ENCODE assay signal across 20 cellular contexts in genomic region chr2:95279435-95280035, GRCh38. TPM values are rescaled to one million over a fixed set of nuclear protein-coding genes. Genes with fewer than 3 reads are reported as not detected.
A peak's percentile ranks its signal among the peaks of the same experiment; 100 is the strongest.
DNase-seq lines count a peak whose midpoint lies in the region; ATAC-seq, FAIRE-seq and TF ChIP-seq lines count a peak whose summit lies in the region.
"Had no signal": no experiment of that assay in that cellular context is flagged by ENCODE, and none has a peak within 500 bp of the region (broad histone marks: within the 10 kb centered on the region; RNA-seq: fewer than 3 reads in every experiment).

No MANE protein-coding gene starts in this region.

- no peak overlapping the region for H3K27ac ChIP-seq in spleen
- H3K27ac ChIP-seq: GM23248 had no signal

- FAIRE-seq in HTR-8/SVneo (lab: Jason Lieb, UNC): peak; percentile 40
- FAIRE-seq: G401.6, GM12891, GM19239 had no signal

- WGBS in spleen, 5 donors: 88 to 97% (median 92%) methylated on average over 12 to 19 of the region's 19 CpGs

- TF ChIP-seq CTCF in chondrocyte (IDR thresholded peaks at IDR 0.05) (no peak), mucosa of descending colon (IDR thresholded peaks at IDR 0.05) (no peak), spleen (IDR thresholded peaks at IDR 0.05 in 8 of 11, conservative IDR thresholded peaks at IDR 0.05 in 3 of 11) (no peak)
- TF ChIP-seq CTCF in activated CD8-positive, alpha-beta T cell treated with anti-CD3 and anti-CD28 coated beads for 36 hours (IDR thresholded peaks at IDR 0.05): no peak

- H3K27me3 ChIP-seq in spleen (replicated peaks in 1 of 7): no peaks in the 10 kb centered on the region
- H3K27me3 ChIP-seq: BE2C had no signal

- ATAC-seq in mucosa of descending colon: no peak
- no peak for ATAC-seq in HG02885 (IDR thresholded peaks at IDR 0.05; ENCODE audit: poor library complexity, unreplicated experiment)
- no peak for ATAC-seq in activated CD8-positive, alpha-beta T cell treated with anti-CD3 and anti-CD28 coated beads for 36 hours

- H3K4me1 Mint-ChIP-seq in chondrocyte (ENCODE audit: low read depth): no peaks in the 10 kb centered on the region
- H3K4me1 Mint-ChIP-seq in activated CD8-positive, alpha-beta T cell treated with anti-CD3 and anti-CD28 coated beads for 36 hours (ENCODE audit: low read depth): no peaks in the 10 kb centered on the region
- H3K4me1 Mint-ChIP-seq: CD4-positive, CD25-positive, alpha-beta regulatory T cell; CD8-positive, alpha-beta memory T cell had no signal

- H3K4me3 ChIP-seq in mucosa of descending colon: no peak overlapping the region
- no peak overlapping the region for H3K4me3 ChIP-seq in spleen
- H3K4me3 ChIP-seq: GM23248 had no signal

- H3K9me3 ChIP-seq in mucosa of descending colon: no peaks in the 10 kb centered on the region
- no peaks in the 10 kb centered on the region for H3K9me3 ChIP-seq in spleen
- H3K9me3 ChIP-seq: BE2C had no signal

- POLR2A ChIA-PET in activated CD8-positive, alpha-beta T cell treated with anti-CD3 and anti-CD28 coated beads for 36 hours (lab: Charles Lee): no interaction called here

- intact Hi-C loops in mucosa of descending colon (cut with DNase I, micrococcal nuclease): no loop called here
- intact Hi-C loops in spleen (cut with DNase I; ENCODE audit: low total_unique reads): no loop called here
- intact Hi-C loops in activated CD8-positive, alpha-beta T cell treated with anti-CD3 and anti-CD28 coated beads for 36 hours (cut with micrococcal nuclease): no loop called here

- H3K36me3 ChIP-seq in mucosa of descending colon (ENCODE audit: low read depth) (no peaks in the 10 kb centered on the region), spleen (no peaks in the 10 kb centered on the region)
- H3K36me3 ChIP-seq: BE2C had no signal

- H3K27ac Mint-ChIP-seq in chondrocyte (ENCODE audit: unreplicated experiment): no peak overlapping the region
- no peak overlapping the region for H3K27ac Mint-ChIP-seq in activated CD8-positive, alpha-beta T cell treated with anti-CD3 and anti-CD28 coated beads for 36 hours
- H3K27ac Mint-ChIP-seq: CD4-positive, CD25-positive, alpha-beta regulatory T cell; CD8-positive, alpha-beta memory T cell; H9 had no signal

- peaks cover 16% of the 10 kb centered on the region for H3K4me1 ChIP-seq in mucosa of descending colon (ENCODE audit: low read depth)
- H3K4me1 ChIP-seq in spleen: no peaks in the 10 kb centered on the region
- H3K4me1 ChIP-seq: BE2C had no signal

- H3K9me3 Mint-ChIP-seq in chondrocyte (ENCODE audit: low read depth): no peaks in the 10 kb centered on the region
- H3K9me3 Mint-ChIP-seq in activated CD8-positive, alpha-beta T cell treated with anti-CD3 and anti-CD28 coated beads for 36 hours: no peaks in the 10 kb centered on the region
- H3K9me3 Mint-ChIP-seq: CD4-positive, CD25-positive, alpha-beta regulatory T cell; CD8-positive, alpha-beta memory T cell; H9 had no signal

- CTCF ChIA-PET in activated CD8-positive, alpha-beta T cell treated with anti-CD3 and anti-CD28 coated beads for 36 hours (lab: Charles Lee): no interaction called here

- H3K36me3 Mint-ChIP-seq in chondrocyte (ENCODE audit: low read depth): peaks cover 2% of the 10 kb centered on the region
- H3K36me3 Mint-ChIP-seq in activated CD8-positive, alpha-beta T cell treated with anti-CD3 and anti-CD28 coated beads for 36 hours (ENCODE audit: low read depth): no peaks in the 10 kb centered on the region
- H3K36me3 Mint-ChIP-seq: CD4-positive, CD25-positive, alpha-beta regulatory T cell had no signal

- DNase-seq in HTR-8/SVneo (ENCODE audit: insufficient read length, low spot score): no peak
- DNase-seq in chondrocyte (ENCODE audit: low spot score): peak; percentile 75
- peak in 2 of 3 donors; percentile 14 to 34 for DNase-seq in mucosa of descending colon
- DNase-seq in spleen: peak; percentile 36
- no peak for DNase-seq in activated CD4-positive, CD25-positive, alpha-beta regulatory T cell (lab: John Stamatoyannopoulos, UW)
- no peak for DNase-seq in activated CD8-positive, alpha-beta T cell treated with anti-CD3 and anti-CD28 coated beads for 36 hours
- DNase-seq: BE2C; C1 segment of cervical spinal cord; CD4-positive, CD25-positive, alpha-beta regulatory T cell; COR-L47; DMS 273 treated with DMSO at 0.1 percent for 48 hours; DMS53; DND-41; GM23248; H9 had no signal

- H3K27me3 Mint-ChIP-seq in chondrocyte (ENCODE audit: low read depth): no peaks in the 10 kb centered on the region
- no peaks in the 10 kb centered on the region for H3K27me3 Mint-ChIP-seq in activated CD8-positive, alpha-beta T cell treated with anti-CD3 and anti-CD28 coated beads for 36 hours
- H3K27me3 Mint-ChIP-seq: CD4-positive, CD25-positive, alpha-beta regulatory T cell; CD8-positive, alpha-beta memory T cell had no signal

- no peak overlapping the region for H3K4me3 Mint-ChIP-seq in chondrocyte (ENCODE audit: unreplicated experiment)
- H3K4me3 Mint-ChIP-seq in activated CD8-positive, alpha-beta T cell treated with anti-CD3 and anti-CD28 coated beads for 36 hours: no peak overlapping the region
- H3K4me3 Mint-ChIP-seq: CD4-positive, CD25-positive, alpha-beta regulatory T cell; CD8-positive, alpha-beta memory T cell; H9 had no signal

- TF ChIP-seq POLR2A in spleen (IDR thresholded peaks at IDR 0.05): no peak

RNA-seq across cellular contexts. Expression of gene PROM2, which starts 5.3 kb away (rescaled TPM):
- total RNA-seq in chondrocyte (1.5 to 1.7 TPM (median 1.7 TPM) in 3 replicates), mucosa of descending colon (10 to 100 TPM; 24.4 to 44.0 (median 35.8) TPM), spleen (1 to 10 TPM in 6 of 7 donors, under 1 TPM in 1; 0.50 to 4.9 (median 2.7) TPM)
- polyA plus RNA-seq in spleen: under 1 TPM; 0.21 to 0.74 (median 0.52) TPM
- 1 to 10 TPM in 1 of 2 experiments, under 1 TPM in 1; 0.47 to 1.2 TPM for total RNA-seq in activated CD8-positive, alpha-beta T cell treated with anti-CD3 and anti-CD28 coated beads for 36 hours
- polyA plus RNA-seq: CD4-positive, CD25-positive, alpha-beta regulatory T cell; CD8-positive, alpha-beta memory T cell had no signal

RNA-seq across cellular contexts. Expression of gene KCNIP3, which starts 17.6 kb away (rescaled TPM):
- 3.1 to 6.0 TPM (median 5.9 TPM) in 3 replicates for total RNA-seq in chondrocyte
- total RNA-seq in mucosa of descending colon: 10 to 100 TPM in 1 of 3 donors, 1 to 10 TPM in 2; 3.0 to 12.5 (median 4.1) TPM
- 1 to 10 TPM; 2.6 to 5.2 (median 4.2) TPM for total RNA-seq in spleen
- polyA plus RNA-seq in spleen: 1 to 10 TPM in 1 of 3 donors, under 1 TPM in 2; 0.59 to 1.8 (median 0.85) TPM
- total RNA-seq in activated CD8-positive, alpha-beta T cell treated with anti-CD3 and anti-CD28 coated beads for 36 hours: not detected
- total RNA-seq: CD4-positive, CD25-positive, alpha-beta regulatory T cell; CD8-positive, alpha-beta memory T cell had no signal
- polyA plus RNA-seq: CD4-positive, CD25-positive, alpha-beta regulatory T cell; CD8-positive, alpha-beta memory T cell had no signal

Comparison
In these comparisons a context has a peak if more than half of its experiments do, and no peak if none do; other contexts are left out.
1. DNase-seq: peak in chondrocyte (single experiment), mucosa of descending colon (2 of 3) and spleen (single experiment); none in HTR-8/SVneo (single experiment), activated CD4-positive, CD25-positive, alpha-beta regulatory T cell (0 of 4) and activated CD8-positive, alpha-beta T cell treated with anti-CD3 and anti-CD28 coated beads for 36 hours (single experiment).